9 cellular contexts compared by ENCODE assay signal in genomic region chr14:24160499-24160849, GRCh38. TPM values are rescaled to one million over a fixed set of nuclear protein-coding genes. Genes with fewer than 3 reads are reported as not detected.
DNase-seq lines count a peak whose midpoint lies in the region; ATAC-seq, FAIRE-seq and TF ChIP-seq lines count a peak whose summit lies in the region.
"Had no signal": no experiment of that assay in that cellular context is flagged by ENCODE, and none has a peak within 500 bp of the region (broad histone marks: within the 10 kb centered on the region; RNA-seq: fewer than 3 reads in every experiment).

No MANE protein-coding gene starts in this region.

- peak overlapping the region; percentile 93 for H3K4me3 Mint-ChIP-seq in activated CD4-positive, alpha-beta T cell treated with anti-CD3 and anti-CD28 coated beads, Interleukin-2, amount 10 ng/mL, durations not matched to agents 24 days and 14 days
- H3K4me3 Mint-ChIP-seq in activated naive CD8-positive, alpha-beta T cell = peak overlapping the region; percentile 99

- no peaks in the 10 kb centered on the region for H3K9me3 Mint-ChIP-seq in activated CD4-positive, alpha-beta T cell treated with anti-CD3 and anti-CD28 coated beads, Interleukin-2, amount 10 ng/mL, durations not matched to agents 24 days and 14 days
- no peaks in the 10 kb centered on the region for H3K9me3 Mint-ChIP-seq in activated naive CD8-positive, alpha-beta T cell (ENCODE audit: low read depth)

- intact Hi-C loops in activated CD4-positive, alpha-beta T cell treated with anti-CD3 and anti-CD28 coated beads, Interleukin-2, amount 10 ng/mL, durations not matched to agents 24 days and 14 days (cut with micrococcal nuclease) = loop anchor here (5.0 kb wide), 2 partner anchors 103 to 148 kb away; no protein-coding TSS in a partner anchor
- intact Hi-C loops in tibial artery (cut with DNase I; ENCODE audit: low total_unique reads) = no loop called here

- H3K4me3 ChIP-seq in lung = no peak overlapping the region
- H3K4me3 ChIP-seq in tibial artery = no peak overlapping the region

- peaks cover 2% of the 10 kb centered on the region for H3K27me3 Mint-ChIP-seq in activated CD4-positive, alpha-beta T cell treated with anti-CD3 and anti-CD28 coated beads, Interleukin-2, amount 10 ng/mL, durations not matched to agents 24 days and 14 days
- no peaks in the 10 kb centered on the region for H3K27me3 Mint-ChIP-seq in activated naive CD8-positive, alpha-beta T cell

- peaks cover 86% of the 10 kb centered on the region for H3K36me3 Mint-ChIP-seq in activated CD4-positive, alpha-beta T cell treated with anti-CD3 and anti-CD28 coated beads, Interleukin-2, amount 10 ng/mL, durations not matched to agents 24 days and 14 days (ENCODE audit: low read depth)
- peaks cover 19% of the 10 kb centered on the region for H3K36me3 Mint-ChIP-seq in activated naive CD8-positive, alpha-beta T cell

- no peaks in the 10 kb centered on the region for H3K27me3 ChIP-seq in lung (ENCODE audit: control insufficient read depth, insufficient read depth)
- no peaks in the 10 kb centered on the region for H3K27me3 ChIP-seq in tibial artery

- no peak for DNase-seq in activated CD4-positive, alpha-beta T cell treated with anti-CD3 and anti-CD28 coated beads, Interleukin-2, amount 10 ng/mL, durations not matched to agents 24 days and 14 days
- DNase-seq in activated CD4-positive, alpha-beta T cell treated with anti-CD3 and anti-CD28 coated beads, Interleukin-2, amount 50 U/mL, for 4 hours = no peak
- DNase-seq in lung (ENCODE audit: low spot score) (no peak), tibial artery (no peak), GM19239 (ENCODE audit: insufficient read length, low spot score) (no peak), NCI-H345 (lab: John Stamatoyannopoulos, UW) (no peak)

- TF ChIP-seq CTCF in lung (IDR thresholded peaks at IDR 0.05; ENCODE audit: control extremely low read depth, extremely low read depth) (no peak), tibial artery (IDR thresholded peaks at IDR 0.05) (no peak)

- no peak for FAIRE-seq in GM19239 (lab: Jason Lieb, UNC)

- H3K4me1 ChIP-seq in lung (ENCODE audit: control insufficient read depth in 2 of 2, insufficient read depth in 2 of 2, low read length in 2 of 2) (peaks cover 0 to 9% of the 10 kb centered on the region in 2 donors), tibial artery (peaks cover 0 to 37% (median 28%) of the 10 kb centered on the region in 4 donors)

- H3K36me3 ChIP-seq in lung (ENCODE audit: control insufficient read depth in 2 of 2, insufficient read depth in 2 of 2, low read length in 2 of 2) (peaks cover 25 to 57% of the 10 kb centered on the region in 2 donors), tibial artery (peaks cover 59 to 79% (median 60%) of the 10 kb centered on the region in 3 donors)

- peak overlapping the region; percentile 97 for H3K27ac Mint-ChIP-seq in activated CD4-positive, alpha-beta T cell treated with anti-CD3 and anti-CD28 coated beads, Interleukin-2, amount 10 ng/mL, durations not matched to agents 24 days and 14 days
- H3K27ac Mint-ChIP-seq in activated naive CD8-positive, alpha-beta T cell = peak overlapping the region; percentile 100

- H3K27ac ChIP-seq in lung (ENCODE audit: low read depth in 1 of 2, low read length in 1 of 2) (peak overlapping the region; percentile 65 to 69), tibial artery (peak overlapping the region; percentile 84 to 93)
- H3K27ac ChIP-seq: SK-N-MC had no signal

- peaks cover 49% of the 10 kb centered on the region for H3K4me1 Mint-ChIP-seq in activated CD4-positive, alpha-beta T cell treated with anti-CD3 and anti-CD28 coated beads, Interleukin-2, amount 10 ng/mL, durations not matched to agents 24 days and 14 days
- peaks cover 48% of the 10 kb centered on the region for H3K4me1 Mint-ChIP-seq in activated naive CD8-positive, alpha-beta T cell (ENCODE audit: low read depth)

- H3K9me3 ChIP-seq in lung (ENCODE audit: control insufficient read depth in 2 of 2, insufficient read depth in 1 of 2, low read length in 1 of 2) (no peaks in the 10 kb centered on the region), tibial artery (no peaks in the 10 kb centered on the region)

- ATAC-seq in lung (ENCODE audit: insufficient read depth, low FRiP score) = no peak
- ATAC-seq in HG02678 (IDR thresholded peaks at IDR 0.05; ENCODE audit: unreplicated experiment) = no peak

- 96 to 98% methylated on average over 4 of the region's 4 CpGs for WGBS in lung, 2 donors

RNA-seq across cellular contexts. Expression of gene IRF9, which starts 0.6 kb away (rescaled TPM):
- total RNA-seq in activated CD4-positive, alpha-beta T cell treated with anti-CD3 and anti-CD28 coated beads, Interleukin-2, amount 10 ng/mL, durations not matched to agents 24 days and 14 days = 138 and 159 TPM in 2 replicates
- total RNA-seq in lung = 100 to 1,000 TPM in 1 of 2 donors, 10 to 100 TPM in 1; 75.3 to 111 TPM
- 100 to 1,000 TPM in 1 of 2 donors, 10 to 100 TPM in 1; 79.9 to 124 TPM for polyA plus RNA-seq in lung

RNA-seq across cellular contexts. Expression of gene REC8, which starts 11.4 kb away (rescaled TPM):
- 33.8 and 34.3 TPM in 2 replicates for total RNA-seq in activated CD4-positive, alpha-beta T cell treated with anti-CD3 and anti-CD28 coated beads, Interleukin-2, amount 10 ng/mL, durations not matched to agents 24 days and 14 days
- total RNA-seq in lung = 10 to 100 TPM; 13.3 to 48.1 TPM
- 10 to 100 TPM; 23.8 to 35.1 TPM for polyA plus RNA-seq in lung

RNA-seq across cellular contexts. Expression of gene RNF31, which starts 13.2 kb away (rescaled TPM):
- total RNA-seq in activated CD4-positive, alpha-beta T cell treated with anti-CD3 and anti-CD28 coated beads, Interleukin-2, amount 10 ng/mL, durations not matched to agents 24 days and 14 days = 95.1 and 95.6 TPM in 2 replicates
- total RNA-seq in lung = 10 to 100 TPM; 31.7 to 82.4 TPM
- 10 to 100 TPM; 44.1 to 78.6 TPM for polyA plus RNA-seq in lung

RNA-seq across cellular contexts. Expression of gene PSME2, which starts 14.1 kb away (rescaled TPM):
- total RNA-seq in activated CD4-positive, alpha-beta T cell treated with anti-CD3 and anti-CD28 coated beads, Interleukin-2, amount 10 ng/mL, durations not matched to agents 24 days and 14 days = 565 and 584 TPM in 2 replicates
- total RNA-seq in lung = 100 to 1,000 TPM in 1 of 2 donors, 10 to 100 TPM in 1; 89.1 to 178 TPM
- 100 to 1,000 TPM; 283 to 328 TPM for polyA plus RNA-seq in lung

RNA-seq across cellular contexts. Expression of gene EMC9, which starts 19.1 kb away (rescaled TPM):
- 26.6 and 30.3 TPM in 2 replicates for total RNA-seq in activated CD4-positive, alpha-beta T cell treated with anti-CD3 and anti-CD28 coated beads, Interleukin-2, amount 10 ng/mL, durations not matched to agents 24 days and 14 days
- total RNA-seq in lung = 10 to 100 TPM in 1 of 2 donors, 1 to 10 TPM in 1; 4.6 to 24.3 TPM
- 10 to 100 TPM; 15.7 to 29.4 TPM for polyA plus RNA-seq in lung
